Comparison of ENCODE assay signal across 8 cellular contexts in the genomic region with DNA sequence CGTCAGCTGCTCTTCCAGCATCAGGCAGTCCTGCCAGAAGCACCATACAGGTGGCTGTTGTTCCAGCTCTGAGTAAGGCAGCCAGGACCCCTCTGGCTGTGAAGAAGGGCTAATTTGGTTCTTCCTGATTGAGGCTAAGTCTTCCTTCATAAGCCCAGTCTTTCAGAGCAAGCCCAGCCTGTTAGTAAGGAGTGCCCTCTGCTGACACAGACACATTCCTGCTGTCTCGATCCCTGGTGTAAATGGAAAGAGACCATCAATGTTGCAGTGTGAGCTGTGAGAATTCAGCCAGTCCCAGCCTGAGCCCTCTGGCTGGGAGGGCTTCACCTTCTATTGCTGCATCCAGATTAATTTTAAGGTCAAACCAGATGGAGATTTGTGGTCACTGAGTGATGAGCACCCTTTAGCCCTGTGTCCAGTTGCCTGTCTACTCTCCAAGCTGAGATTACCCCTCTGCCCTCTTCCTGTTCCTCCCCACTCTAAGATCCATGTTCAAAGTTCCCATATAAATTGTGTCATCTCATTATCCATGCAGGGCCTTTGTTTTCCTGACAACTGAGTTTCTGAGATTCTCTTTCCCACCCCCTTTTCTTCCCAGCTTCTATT. TPM values are rescaled to one million over a fixed set of nuclear protein-coding genes. Genes with fewer than 3 reads are reported as not detected.
DNase-seq lines count a peak whose midpoint lies in the region; ATAC-seq, FAIRE-seq and TF ChIP-seq lines count a peak whose summit lies in the region.

No MANE protein-coding gene starts in this region.

- H3K4me1 Mint-ChIP-seq in type B pancreatic cell (ENCODE audit: unreplicated experiment) = peaks cover 9% of the 10 kb centered on the region

- peak; percentile 79 to 89 for ATAC-seq in right cardiac atrium
- ATAC-seq in GM18867 (IDR thresholded peaks at IDR 0.05; ENCODE audit: unreplicated experiment) = no peak
- ATAC-seq in HG03442 (IDR thresholded peaks at IDR 0.05; ENCODE audit: unreplicated experiment) = no peak
- ATAC-seq in GM18909 (IDR thresholded peaks at IDR 0.05; ENCODE audit: poor library complexity, unreplicated experiment) = no peak

- peak; percentile 15 for FAIRE-seq in TTC549 (lab: Jason Lieb, UNC)

- no peak overlapping the region for H3K27ac ChIP-seq in right cardiac atrium (ENCODE audit: low read length)

- H3K27me3 Mint-ChIP-seq in type B pancreatic cell = peaks cover 28% of the 10 kb centered on the region

- TF ChIP-seq CTCF in HFF-Myc (IDR thresholded peaks at IDR 0.05; ENCODE audit: low read depth, low read length, missing control alignments) (peak; percentile 55), type B pancreatic cell (conservative IDR thresholded peaks at IDR 0.05) (peak; percentile 70)

- intact Hi-C loops in right cardiac atrium (cut with DNase I) = loop anchor here (2.0 to 5.0 kb wide), 3 partner anchors 66 to 71 kb away; no protein-coding TSS in a partner anchor

- WGBS in right cardiac atrium = 17% methylated on average over 2 of the region's 2 CpGs

- no peak overlapping the region for H3K4me3 Mint-ChIP-seq in type B pancreatic cell

- no peaks in the 10 kb centered on the region for H3K9me3 ChIP-seq in right cardiac atrium (ENCODE audit: control insufficient read depth, low read length)

- DNase-seq in AML-193 (lab: John Stamatoyannopoulos, UW) (peak; percentile 53 to 66), HFF-Myc (ENCODE audit: extremely low read depth, low read depth) (no peak), right cardiac atrium (peak in 2 of 3 donors; percentile 58 to 62), type B pancreatic cell (ENCODE audit: extremely low spot score, unreplicated experiment) (no peak)

- H3K4me1 ChIP-seq in right cardiac atrium (ENCODE audit: control insufficient read depth, insufficient read depth, low read length) = no peaks in the 10 kb centered on the region

- no peak overlapping the region for H3K27ac Mint-ChIP-seq in type B pancreatic cell

- peaks cover 3% of the 10 kb centered on the region for H3K27me3 ChIP-seq in right cardiac atrium (ENCODE audit: control insufficient read depth, insufficient read depth)

- no peaks in the 10 kb centered on the region for H3K9me3 Mint-ChIP-seq in type B pancreatic cell

- no peaks in the 10 kb centered on the region for H3K36me3 Mint-ChIP-seq in type B pancreatic cell

- H3K4me3 ChIP-seq in HFF-Myc (replicated peaks; ENCODE audit: low read depth, low read length) (no peak overlapping the region), right cardiac atrium (ENCODE audit: low read length) (no peak overlapping the region)

RNA-seq across cellular contexts. Expression of gene KIRREL1, which starts 44.8 kb away (rescaled TPM):
- total RNA-seq in right cardiac atrium (10 to 100 TPM; 11.7 to 19.0 (median 15.6) TPM), type B pancreatic cell (ENCODE audit: low replicate concordance) (15.0 and 51.6 TPM in 2 replicates)
- polyA plus RNA-seq in right cardiac atrium = 6.0 TPM

Comparison
In these comparisons a context has a peak if more than half of its experiments do, and no peak if none do; other contexts are left out.
1. DNase-seq: peak in AML-193 (2 of 2) and right cardiac atrium (2 of 3); none in HFF-Myc (single experiment) and type B pancreatic cell (single experiment).
2. ATAC-seq: peak in right cardiac atrium (2 of 2); none in GM18867 (single experiment), HG03442 (single experiment) and GM18909 (single experiment).